8 cellular contexts compared by ENCODE assay signal in genomic region chr10:117663750-117664149, GRCh38.
DNase-seq lines count a peak whose midpoint lies in the region; ATAC-seq, FAIRE-seq and TF ChIP-seq lines count a peak whose summit lies in the region.

No MANE protein-coding gene starts in this region.

- no peak overlapping the region for H3K4me3 ChIP-seq in foreskin fibroblast (ENCODE audit: low read depth in 1 of 2, low read length in 2 of 2)

- ATAC-seq in GM21423 (IDR thresholded peaks at IDR 0.05; ENCODE audit: unreplicated experiment) (peak; percentile 98), HG03565 (IDR thresholded peaks at IDR 0.05; ENCODE audit: unreplicated experiment) (peak; percentile 100)

- DNase-seq in GM13977 (ENCODE audit: low spot score) (peak; percentile 76), foreskin fibroblast (peak; percentile 63 to 67), hepatic stellate cell (ENCODE audit: low spot score) (no peak), D721Med (ENCODE audit: insufficient read length, low spot score) (no peak), mesenteric fat pad (ENCODE audit: low spot score) (no peak), NCI-H2171 (lab: John Stamatoyannopoulos, UW) (no peak)

- in situ Hi-C loops in GM13977 (cut with MboI; ENCODE audit: low pct_unique_long_range_greater_than_20kb, low sequenced_read_pairs, unreplicated experiment) = no loop called here

- no peak for FAIRE-seq in D721Med (lab: Jason Lieb, UNC)

- no peak for TF ChIP-seq CTCF in GM13977 (IDR thresholded peaks at IDR 0.05; ENCODE audit: extremely low read depth, insufficient read depth, missing control alignments)
- no peak for TF ChIP-seq CTCF in foreskin fibroblast (IDR thresholded peaks at IDR 0.05; ENCODE audit: low read depth, low read length)
- no peak for TF ChIP-seq CTCF in D721Med (IDR thresholded peaks at IDR 0.05; ENCODE audit: insufficient read depth, missing control alignments)

Comparison
In these comparisons a context has a peak if more than half of its experiments do, and no peak if none do; other contexts are left out.
1. DNase-seq: peak in GM13977 (single experiment) and foreskin fibroblast (2 of 2); none in hepatic stellate cell (single experiment), D721Med (single experiment), mesenteric fat pad (single experiment) and NCI-H2171 (single experiment).